In the genomic region with DNA sequence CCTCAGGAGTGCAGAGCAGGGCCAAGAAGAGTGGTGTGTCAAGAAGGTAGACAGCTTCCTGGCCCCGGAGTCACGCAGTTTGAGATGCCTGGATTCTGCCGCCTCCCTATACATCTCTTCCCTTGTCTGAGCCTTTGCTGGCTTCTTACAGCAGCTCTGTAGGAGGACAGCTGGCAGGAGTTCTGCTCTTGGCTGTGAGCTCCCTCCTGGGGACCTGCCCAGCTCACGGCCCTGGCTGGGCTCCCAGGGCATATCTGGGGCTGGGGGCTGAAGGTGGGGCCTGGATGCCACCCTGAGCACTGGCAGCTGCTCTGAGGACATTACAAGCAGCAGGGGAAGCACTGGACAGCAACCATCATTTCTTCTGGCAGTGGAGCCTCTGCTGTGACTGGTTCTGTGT, we compare ENCODE assay signal across 21 cellular contexts. TPM values are rescaled to one million over a fixed set of nuclear protein-coding genes. Genes with fewer than 3 reads are reported as not detected.
DNase-seq lines count a peak whose midpoint lies in the region; ATAC-seq lines count a peak whose summit lies in the region.
"Had no signal": no experiment of that assay in that cellular context is flagged by ENCODE, and none has a peak within 500 bp of the region (broad histone marks: within the 10 kb centered on the region; RNA-seq: fewer than 3 reads in every experiment).

No MANE protein-coding gene starts in this region.

- H3K36me3 ChIP-seq in MG63 = no peaks in the 10 kb centered on the region
- H3K36me3 ChIP-seq: HAP-1 had no signal

- no peaks in the 10 kb centered on the region for H3K9me3 ChIP-seq in MG63
- H3K9me3 ChIP-seq: Caco-2, HAP-1 had no signal

- ATAC-seq in esophagus mucosa (peak; percentile 13), HG02759 (IDR thresholded peaks at IDR 0.05; ENCODE audit: unreplicated experiment) (no peak)
- ATAC-seq: GM12878 had no signal

- DNase-seq in NCI-H1694 treated with DMSO at 0.1 percent for 48 hours (lab: John Stamatoyannopoulos, UW) (peak; percentile 33), NCI-H1694 (lab: John Stamatoyannopoulos, UW) (no peak), MG63 (peak; percentile 2), occipital lobe (lab: John Stamatoyannopoulos, UW) (peak; percentile 2), medulla oblongata (ENCODE audit: extremely low spot score) (no peak), AML-193 (lab: John Stamatoyannopoulos, UW) (no peak)
- DNase-seq: Caco-2; CD4-positive, CD25-positive, alpha-beta regulatory T cell; GM23248; Karpas-422; NCI-H1092; NCI-H146; NCI-H2081 treated with DMSO at 0.1 percent for 48 hours; NCI-H510A treated with DMSO at 0.1 percent for 48 hours; NCI-H774 had no signal

- peaks cover 8% of the 10 kb centered on the region; the same call in 1 of the 2 replicates for H3K27me3 ChIP-seq in MG63

- no peak overlapping the region for H3K4me3 ChIP-seq in MG63
- H3K4me3 ChIP-seq: GM12878, GM23248, HAP-1 had no signal

RNA-seq across cellular contexts. Expression of a gene that starts 0.8 kb away (rescaled TPM):
- not detected in 2 replicates for total RNA-seq in MG63 (2014; rRNA removed; shearing (Covaris generic); ENCODE audit: low replicate concordance)
- total RNA-seq in esophagus mucosa = 0.48 TPM
- 0.16 TPM for total RNA-seq in occipital lobe
- total RNA-seq: B cell; Caco-2; CD4-positive, CD25-positive, alpha-beta regulatory T cell; GM12878; GM23248; RPMI7951 had no signal

RNA-seq across cellular contexts. Expression of a gene that starts 52.7 kb away (rescaled TPM):
- 0.86 and 7.1 TPM in 2 replicates for total RNA-seq in MG63 (2014; rRNA removed; shearing (Covaris generic); ENCODE audit: low replicate concordance)
- total RNA-seq in esophagus mucosa (37.6 TPM), occipital lobe (15.8 TPM)

Comparison
In these comparisons a context has a peak if more than half of its experiments do, and no peak if none do; other contexts are left out.
1. DNase-seq: peak in NCI-H1694 treated with DMSO at 0.1 percent for 48 hours (single experiment), MG63 (single experiment) and occipital lobe (single experiment); none in NCI-H1694 (single experiment), medulla oblongata (single experiment) and AML-193 (0 of 2).